Comparison of ENCODE assay signal across 19 cellular contexts in the genomic region with DNA sequence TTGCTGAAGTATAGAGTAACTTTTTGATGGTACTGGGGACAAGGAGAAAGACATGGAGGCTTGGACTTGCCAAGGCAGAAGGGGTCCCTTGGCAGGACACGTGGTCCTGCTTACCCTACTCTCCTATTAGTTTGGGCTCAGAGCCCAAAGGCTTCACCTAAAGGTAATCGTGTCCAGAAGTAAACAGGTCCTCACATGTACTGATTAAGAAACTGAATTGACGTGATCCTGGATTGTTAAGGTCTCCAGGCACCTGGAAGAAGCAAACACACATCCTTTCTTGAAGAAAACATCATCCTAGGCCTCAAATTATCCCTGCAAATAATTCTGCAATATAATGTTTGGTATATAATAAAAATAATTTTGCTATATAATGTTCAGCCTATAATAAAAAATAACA. TPM values are rescaled to one million over a fixed set of nuclear protein-coding genes. Genes with fewer than 3 reads are reported as not detected.
DNase-seq lines count a peak whose midpoint lies in the region; ATAC-seq and TF ChIP-seq lines count a peak whose summit lies in the region.
"Had no signal": no experiment of that assay in that cellular context is flagged by ENCODE, and none has a peak within 500 bp of the region (broad histone marks: within the 10 kb centered on the region; RNA-seq: fewer than 3 reads in every experiment).

No MANE protein-coding gene starts in this region.

- H3K9me3 Mint-ChIP-seq in MCF 10A (ENCODE audit: unreplicated experiment) = no peaks in the 10 kb centered on the region
- H3K9me3 Mint-ChIP-seq: CD14-positive monocyte; CD4-positive, alpha-beta memory T cell; IgD-negative memory B cell had no signal

- 0% methylated on average over 3 of the region's 3 CpGs for WGBS in mammary epithelial cell (ENCODE audit: low coverage, missing lambda C conversion rate)

- no peak overlapping the region for H3K27ac ChIP-seq in breast epithelium
- peak overlapping the region; percentile 60 for H3K27ac ChIP-seq in mammary epithelial cell (ENCODE audit: insufficient read depth, low read depth, low read length)
- no peak overlapping the region for H3K27ac ChIP-seq in foreskin keratinocyte
- H3K27ac ChIP-seq: 22Rv1, A549, BLaER1, GM23248 had no signal

- H3K27me3 Mint-ChIP-seq in MCF 10A (ENCODE audit: insufficient read depth, unreplicated experiment) = no peaks in the 10 kb centered on the region
- H3K27me3 Mint-ChIP-seq: CD4-positive, alpha-beta memory T cell; IgD-negative memory B cell had no signal

- H3K9me3 ChIP-seq in breast epithelium (no peaks in the 10 kb centered on the region), mammary epithelial cell (replicated peaks; ENCODE audit: insufficient read depth, low read length) (no peaks in the 10 kb centered on the region)
- H3K9me3 ChIP-seq: A549, BLaER1 had no signal

- TF ChIP-seq POLR2A in breast epithelium (IDR thresholded peaks at IDR 0.05) = no peak

- H3K36me3 Mint-ChIP-seq in MCF 10A (ENCODE audit: insufficient read depth, unreplicated experiment) = peaks cover 24% of the 10 kb centered on the region

- TF ChIP-seq CTCF in MCF 10A (IDR thresholded peaks at IDR 0.05; ENCODE audit: unreplicated experiment) (no peak), breast epithelium (IDR thresholded peaks at IDR 0.05) (no peak), mammary epithelial cell (conservative IDR thresholded peaks at IDR 0.05 in 1 of 2, IDR thresholded peaks at IDR 0.05 in 1 of 2; ENCODE audit: extremely low read depth in 1 of 2, insufficient read depth in 1 of 2, low read depth in 1 of 2, low read length in 2 of 2) (no peak), foreskin keratinocyte (conservative IDR thresholded peaks at IDR 0.05) (no peak)

- H2AFZ ChIP-seq in mammary epithelial cell (ENCODE audit: low read depth, low read length) = peak overlapping the region; percentile 48
- H2AFZ ChIP-seq: GM23248 had no signal

- no TSS peak for BruUV-seq in MCF 10A (replicated peaks; lab: Mats Ljungman, UMichigan)
- BruUV-seq in mammary epithelial cell (replicated peaks; lab: Mats Ljungman, UMichigan) = no TSS peak

- no peak overlapping the region for H3K9ac ChIP-seq in mammary epithelial cell (ENCODE audit: insufficient read depth, low read length)
- H3K9ac ChIP-seq: BLaER1, GM23248 had no signal

- H3K4me3 Mint-ChIP-seq in MCF 10A (ENCODE audit: unreplicated experiment) = no peak overlapping the region
- H3K4me3 Mint-ChIP-seq: CD14-positive monocyte; CD4-positive, alpha-beta memory T cell; IgD-negative memory B cell had no signal

- peaks cover 22% of the 10 kb centered on the region for H3K4me1 Mint-ChIP-seq in MCF 10A (ENCODE audit: insufficient read depth, unreplicated experiment)
- H3K4me1 Mint-ChIP-seq: CD14-positive monocyte; CD4-positive, alpha-beta memory T cell had no signal

- DNase-seq in MCF 10A (ENCODE audit: unreplicated experiment) = peak; percentile 38
- no peak for DNase-seq in breast epithelium (ENCODE audit: low spot score in 2 of 2)
- DNase-seq in mammary epithelial cell = peak; percentile 48
- DNase-seq in foreskin keratinocyte = peak; percentile 26 to 56
- no peak for DNase-seq in NCI-H82 (lab: John Stamatoyannopoulos, UW)
- DNase-seq in GM19240 (ENCODE audit: insufficient read length, low spot score) = no peak
- DNase-seq: CD4-positive, alpha-beta memory T cell; DMS153; DMS79; GM23248; HCEC 1CT had no signal

- dilution Hi-C loops in mammary epithelial cell (cut with HindIII; ENCODE audit: low sequenced_read_pairs) = no loop called here

- CTCF ChIA-PET in MCF 10A (lab: Yijun Ruan, JAX) (interaction anchor here (0.7 to 1.5 kb wide), 2 partner anchors 16 to 23 kb away, joined by 3 to 11 read pairs; no protein-coding TSS in a partner anchor), mammary epithelial cell (lab: Charles Lee; ENCODE audit: low non-redundant PET) (no interaction called here)

- peak overlapping the region; percentile 55 for H3K4me2 ChIP-seq in mammary epithelial cell (ENCODE audit: insufficient read depth, low read depth, low read length)
- H3K4me2 ChIP-seq: A549, BLaER1 had no signal

- H3K4me1 ChIP-seq in breast epithelium (peaks cover 0 to 11% of the 10 kb centered on the region in 2 donors), mammary epithelial cell (ENCODE audit: insufficient read depth, low read length) (peaks cover 32% of the 10 kb centered on the region), foreskin keratinocyte (peaks cover 11% of the 10 kb centered on the region)
- H3K4me1 ChIP-seq: BLaER1 had no signal

- POLR2A ChIA-PET in MCF 10A (lab: Yijun Ruan, JAX) = interaction anchor here (0.9 kb wide), 1 partner anchor 41 kb away, joined by 3 read pairs; no protein-coding TSS in a partner anchor

- H3K4me3 ChIP-seq in breast epithelium (no peak overlapping the region), mammary epithelial cell (replicated peaks in 1 of 3; ENCODE audit: insufficient read depth in 1 of 3, low read depth in 2 of 3, low read length in 3 of 3) (no peak overlapping the region)
- H3K4me3 ChIP-seq: A549, BLaER1, GM12878, GM23248 had no signal

- no peak for ATAC-seq in foreskin keratinocyte
- ATAC-seq in GM21576 (IDR thresholded peaks at IDR 0.05; ENCODE audit: unreplicated experiment) = no peak
- ATAC-seq: A549, GM12878, HepG2 had no signal

- intact Hi-C loops in MCF 10A (cut with micrococcal nuclease) (no loop called here), breast epithelium (cut with DNase I; ENCODE audit: low total_unique reads) (no loop called here), mammary epithelial cell (cut with micrococcal nuclease) (no loop called here)

- in situ Hi-C loops in mammary epithelial cell (cut with MboI; ENCODE audit: low sequenced_read_pairs in 2 of 2) = no loop called here

- no peaks in the 10 kb centered on the region for H3K27me3 ChIP-seq in breast epithelium
- no peaks in the 10 kb centered on the region for H3K27me3 ChIP-seq in mammary epithelial cell (ENCODE audit: insufficient read depth, low read length)
- H3K27me3 ChIP-seq in foreskin keratinocyte = no peaks in the 10 kb centered on the region
- H3K27me3 ChIP-seq: BLaER1 had no signal

- peak overlapping the region; percentile 26 for H3K27ac Mint-ChIP-seq in MCF 10A (ENCODE audit: low read depth, unreplicated experiment)
- H3K27ac Mint-ChIP-seq: CD14-positive monocyte, IgD-negative memory B cell had no signal

- no peaks in the 10 kb centered on the region for H3K79me2 ChIP-seq in mammary epithelial cell (ENCODE audit: insufficient read depth, low read length)

- no peaks in the 10 kb centered on the region for H4K20me1 ChIP-seq in mammary epithelial cell (ENCODE audit: insufficient read depth, low read length)
- H4K20me1 ChIP-seq: BLaER1 had no signal

- no peaks in the 10 kb centered on the region for H3K36me3 ChIP-seq in breast epithelium
- H3K36me3 ChIP-seq in mammary epithelial cell (ENCODE audit: insufficient read depth, low read length) = peaks cover 12% of the 10 kb centered on the region

RNA-seq across cellular contexts. Expression of a gene that starts 50.0 kb away (rescaled TPM):
- total RNA-seq in MCF 10A (2022) (22.7 and 26.3 TPM in 2 replicates), breast epithelium (10 to 100 TPM in 2 of 3 donors, 1 to 10 TPM in 1; 7.8 to 63.4 (median 44.9) TPM), mammary epithelial cell (10 to 100 TPM; 38.8 to 42.9 TPM), foreskin keratinocyte (20.3 and 23.3 TPM in 2 replicates)
- polyA plus RNA-seq in mammary epithelial cell (25.9 TPM), foreskin keratinocyte (16.7 and 17.9 TPM in 2 replicates)
- polyA minus RNA-seq in mammary epithelial cell = 65.9 TPM

Comparison
In these comparisons a context has a peak if more than half of its experiments do, and no peak if none do; other contexts are left out.
1. DNase-seq: peak in MCF 10A (single experiment), mammary epithelial cell (single experiment) and foreskin keratinocyte (2 of 2); none in breast epithelium (0 of 2), NCI-H82 (single experiment) and GM19240 (single experiment).